In the genomic region with DNA sequence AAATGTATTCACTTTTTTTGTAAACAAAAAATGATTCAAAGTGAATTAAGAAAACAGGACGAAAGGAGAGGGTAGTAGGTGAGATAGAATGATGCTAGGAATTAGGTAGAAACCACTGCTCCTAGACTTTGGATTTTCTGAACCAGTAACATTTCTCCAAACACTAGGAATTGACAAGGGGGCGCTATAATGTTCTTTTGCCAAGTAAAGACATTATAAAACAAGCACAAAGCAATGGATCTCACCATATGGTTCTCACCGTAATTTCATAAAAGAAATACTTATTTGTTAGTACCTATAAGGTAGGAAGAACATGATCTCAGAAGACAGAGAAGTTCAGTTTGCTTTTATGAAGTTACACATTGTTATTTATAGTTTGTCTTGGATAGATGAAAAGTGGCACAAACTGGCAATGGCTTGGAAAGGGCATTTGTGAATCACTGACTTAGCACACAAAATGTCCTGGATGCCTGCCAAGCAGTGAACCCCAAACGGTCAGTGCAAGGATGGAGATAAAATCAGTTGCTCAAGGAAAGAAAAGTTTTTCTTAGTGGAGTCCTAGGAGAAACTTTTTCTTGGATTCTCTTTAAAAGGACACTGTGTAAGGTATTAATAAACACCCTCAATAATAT, we compare ENCODE assay signal across 13 cellular contexts. TPM values are rescaled to one million over a fixed set of nuclear protein-coding genes. Genes with fewer than 3 reads are reported as not detected.
DNase-seq lines count a peak whose midpoint lies in the region; ATAC-seq and TF ChIP-seq lines count a peak whose summit lies in the region.
"Had no signal": no experiment of that assay in that cellular context is flagged by ENCODE, and none has a peak within 500 bp of the region (broad histone marks: within the 10 kb centered on the region; RNA-seq: fewer than 3 reads in every experiment).

No MANE protein-coding gene starts in this region.

- no peak overlapping the region for H3K4me3 Mint-ChIP-seq in CD8-positive, alpha-beta T cell
- H3K4me3 Mint-ChIP-seq: activated CD4-positive, alpha-beta memory T cell treated with anti-CD3 and anti-CD28 coated beads for 36 hours had no signal

- no peaks in the 10 kb centered on the region for H3K36me3 Mint-ChIP-seq in CD8-positive, alpha-beta T cell
- H3K36me3 Mint-ChIP-seq: activated CD4-positive, alpha-beta memory T cell treated with anti-CD3 and anti-CD28 coated beads for 36 hours had no signal

- TF ChIP-seq CTCF in LNCAP (IDR thresholded peaks at IDR 0.05) (peak; percentile 36; the same call in 1 of the 2 replicates), brain microvascular endothelial cell (IDR thresholded peaks at IDR 0.05; ENCODE audit: low read depth, low read length, missing control alignments) (peak; percentile 17), osteoblast (IDR thresholded peaks at IDR 0.05; ENCODE audit: extremely low read depth, low read depth, low read length) (peak; percentile 37)
- no peak for TF ChIP-seq CTCF in CD8-positive, alpha-beta T cell (IDR thresholded peaks at IDR 0.05)

- H3K4me2 ChIP-seq in osteoblast (ENCODE audit: insufficient read depth, low read length) = no peak overlapping the region

- H3K79me2 ChIP-seq in osteoblast (ENCODE audit: insufficient read depth, low read length) = no peaks in the 10 kb centered on the region

- no peaks in the 10 kb centered on the region for H3K27me3 Mint-ChIP-seq in CD8-positive, alpha-beta T cell (ENCODE audit: low read depth)
- H3K27me3 Mint-ChIP-seq: activated CD4-positive, alpha-beta memory T cell treated with anti-CD3 and anti-CD28 coated beads for 36 hours had no signal

- in situ Hi-C loops in brain microvascular endothelial cell (cut with HindIII; ENCODE audit: low pct_ligation_motif_present, low sequenced_read_pairs) = no loop called here

- H3K36me3 ChIP-seq in brain microvascular endothelial cell (replicated peaks) (no peaks in the 10 kb centered on the region), osteoblast (ENCODE audit: insufficient read depth, low read length) (no peaks in the 10 kb centered on the region)
- no peaks in the 10 kb centered on the region for H3K36me3 ChIP-seq in CD8-positive, alpha-beta T cell (ENCODE audit: insufficient read depth, low read length)

- POLR2A ChIA-PET in CD8-positive, alpha-beta T cell (lab: Charles Lee) = no interaction called here

- H3K4me3 ChIP-seq in brain microvascular endothelial cell (ENCODE audit: low read depth, low read length) = no peak overlapping the region
- no peak overlapping the region for H3K4me3 ChIP-seq in osteoblast (ENCODE audit: insufficient read depth, low read length)
- no peak overlapping the region for H3K4me3 ChIP-seq in CD8-positive, alpha-beta T cell (ENCODE audit: low read depth, low read length)

- DNase-seq in DMS53 (lab: John Stamatoyannopoulos, UW) (peak; percentile 31), brain microvascular endothelial cell (no peak), osteoblast (ENCODE audit: insufficient read length, low spot score, missing footprints) (no peak), caudate nucleus (lab: John Stamatoyannopoulos, UW) (no peak)
- DNase-seq in CD8-positive, alpha-beta T cell = no peak
- no peak for DNase-seq in stimulated activated naive CD4-positive, alpha-beta T cell treated with Interleukin-2 at 50 U/mL for 16 hours (lab: John Stamatoyannopoulos, UW)
- DNase-seq: activated CD4-positive, alpha-beta memory T cell treated with anti-CD3 and anti-CD28 coated beads for 36 hours; activated gamma-delta T cell; effector CD8-positive, alpha-beta T cell; NCI-H1436 treated with DMSO at 0.1 percent for 48 hours; NCI-H524 had no signal

- H3K27ac ChIP-seq in brain microvascular endothelial cell (no peak overlapping the region), osteoblast (ENCODE audit: low read depth, low read length) (no peak overlapping the region), caudate nucleus (ENCODE audit: low read depth, low read length) (no peak overlapping the region)
- no peak overlapping the region for H3K27ac ChIP-seq in CD8-positive, alpha-beta T cell (ENCODE audit: low read depth, low read length)

- CTCF ChIA-PET in CD8-positive, alpha-beta T cell (lab: Charles Lee) = no interaction called here

- intact Hi-C loops in CD8-positive, alpha-beta T cell (cut with DNase I, micrococcal nuclease) = no loop called here

- H4K20me1 ChIP-seq in osteoblast (ENCODE audit: insufficient read depth, low read length) = no peaks in the 10 kb centered on the region

- ATAC-seq in GM18519 (IDR thresholded peaks at IDR 0.05; ENCODE audit: low FRiP score, unreplicated experiment) = no peak
- no peak for ATAC-seq in CD8-positive, alpha-beta T cell

- no peaks in the 10 kb centered on the region for H3K9me3 Mint-ChIP-seq in CD8-positive, alpha-beta T cell
- H3K9me3 Mint-ChIP-seq: activated CD4-positive, alpha-beta memory T cell treated with anti-CD3 and anti-CD28 coated beads for 36 hours had no signal

- H3K4me1 ChIP-seq in osteoblast (ENCODE audit: insufficient read depth, low read length) = no peaks in the 10 kb centered on the region
- no peaks in the 10 kb centered on the region for H3K4me1 ChIP-seq in CD8-positive, alpha-beta T cell (ENCODE audit: insufficient read depth, low read length)

- H3K27ac Mint-ChIP-seq in CD8-positive, alpha-beta T cell = no peak overlapping the region
- H3K27ac Mint-ChIP-seq: activated CD4-positive, alpha-beta memory T cell treated with anti-CD3 and anti-CD28 coated beads for 36 hours had no signal

- H3K27me3 ChIP-seq in brain microvascular endothelial cell (replicated peaks) (no peaks in the 10 kb centered on the region), osteoblast (ENCODE audit: insufficient read depth, low read length) (no peaks in the 10 kb centered on the region)
- H3K27me3 ChIP-seq in CD8-positive, alpha-beta T cell (ENCODE audit: insufficient read depth, low read length) = no peaks in the 10 kb centered on the region

- no peaks in the 10 kb centered on the region for H3K9me3 ChIP-seq in osteoblast (ENCODE audit: low read depth, low read length)
- H3K9me3 ChIP-seq in CD8-positive, alpha-beta T cell (ENCODE audit: low read length) = no peaks in the 10 kb centered on the region

- no peaks in the 10 kb centered on the region for H3K4me1 Mint-ChIP-seq in CD8-positive, alpha-beta T cell (ENCODE audit: low read depth)

- no peak overlapping the region for H2AFZ ChIP-seq in osteoblast (ENCODE audit: low read length)

RNA-seq across cellular contexts. Expression of a gene that starts 8.1 kb away (rescaled TPM):
- 66.6 and 81.0 TPM in 2 replicates for total RNA-seq in osteoblast
- 10 to 100 TPM; 42.4 to 44.5 TPM for total RNA-seq in CD8-positive, alpha-beta T cell

RNA-seq across cellular contexts. Expression of a gene that starts 56.3 kb away (rescaled TPM):
- total RNA-seq in osteoblast = 17.1 and 20.3 TPM in 2 replicates
- total RNA-seq in CD8-positive, alpha-beta T cell = 10 to 100 TPM; 14.5 to 15.4 TPM
